Comparison of ENCODE assay signal across 10 cellular contexts in genomic region chrX:19746919-19747671, GRCh38.
DNase-seq lines count a peak whose midpoint lies in the region; ATAC-seq and TF ChIP-seq lines count a peak whose summit lies in the region.
"Had no signal": no experiment of that assay in that cellular context is flagged by ENCODE, and none has a peak within 500 bp of the region (broad histone marks: within the 10 kb centered on the region; RNA-seq: fewer than 3 reads in every experiment).

No MANE protein-coding gene starts in this region.

- no peaks in the 10 kb centered on the region for H3K79me1 ChIP-seq in H9 (ENCODE audit: insufficient read depth, low read depth, low read length, poor library complexity, severe bottlenecking)

- no peaks in the 10 kb centered on the region for H3K23me2 ChIP-seq in H9 (ENCODE audit: insufficient read length, low read depth, low read length, poor library complexity, severe bottlenecking)

- no peak overlapping the region for H2BK120ac ChIP-seq in H9 (ENCODE audit: low read depth, low read length, poor library complexity, severe bottlenecking)

- H3K56ac ChIP-seq in H9 (ENCODE audit: insufficient read length, low read depth, low read length): no peak overlapping the region

- no peak overlapping the region for H2BK12ac ChIP-seq in H9 (ENCODE audit: insufficient read length, low read depth, low read length)

- H2AK5ac ChIP-seq in H9 (ENCODE audit: insufficient read length, low read length): no peak overlapping the region

- no peaks in the 10 kb centered on the region for H3K27me3 ChIP-seq in CD4-positive, alpha-beta T cell (ENCODE audit: control insufficient read depth, insufficient read depth, low read length)
- no peaks in the 10 kb centered on the region for H3K27me3 ChIP-seq in H9 (ENCODE audit: insufficient read depth, low read length)

- no peak overlapping the region for H2BK15ac ChIP-seq in H9 (ENCODE audit: low read depth, low read length)

- H3K4me2 ChIP-seq in H9 (ENCODE audit: insufficient read depth, insufficient read length, low read length): no peak overlapping the region

- peak overlapping the region; percentile 100 for H3K27ac Mint-ChIP-seq in CD4-positive, alpha-beta T cell
- H3K27ac Mint-ChIP-seq in H9 (peak overlapping the region; percentile 18 to 86 (median 61); a peak in 4 of 7 replicates), naive B cell (peak overlapping the region; percentile 78 to 99 (median 96))
- peak overlapping the region; percentile 93 for H3K27ac Mint-ChIP-seq in activated T-helper 1 cell treated with anti-CD3 and anti-CD28 coated beads, Interleukin-12 subunit alpha, Interleukin-12 subunit beta, Interleukin-2, Interleukin-4 antibody, amounts not matched to agents 30 ng/mL and 10 ng/mL and 1 ng/mL, durations not matched to agents 14 hours and 24 hours and 36 hours

- no peak overlapping the region for H3K9ac ChIP-seq in H9 (ENCODE audit: extremely low read depth, insufficient read length, low read length)

- POLR2A ChIA-PET in CD4-positive, alpha-beta T cell (lab: Charles Lee): interaction anchor here (0.8 to 3.9 kb wide), 24 partner anchors 8 to 516 kb away, joined by 3 to 30 read pairs (median 5); no protein-coding TSS in a partner anchor
- POLR2A ChIA-PET in HEK293T (lab: Yijun Ruan, JAX): no interaction called here

- no peak overlapping the region for H4K91ac ChIP-seq in H9 (ENCODE audit: insufficient read length, low read depth, low read length)

- WGBS in H9 (ENCODE audit: extremely low coverage, insufficient read length, low lambda C conversion rate): no CpG with 5 or more reads among the region's 6 CpGs

- H2BK20ac ChIP-seq in H9 (ENCODE audit: low read depth, low read length, poor library complexity, severe bottlenecking): no peak overlapping the region

- DNase-seq in CD4-positive, alpha-beta T cell: no peak
- DNase-seq in H9 (no peak), naive B cell (no peak), HEK293T (ENCODE audit: extremely low spot score) (no peak), ecto neural progenitor cell (ENCODE audit: low spot score) (no peak), AML-193 (lab: John Stamatoyannopoulos, UW) (no peak)
- no peak for DNase-seq in activated T-helper 1 cell treated with anti-CD3 and anti-CD28 coated beads, Interleukin-12 subunit alpha, Interleukin-12 subunit beta, Interleukin-2, Interleukin-4 antibody, amounts not matched to agents 30 ng/mL and 10 ng/mL and 1 ng/mL, durations not matched to agents 14 hours and 24 hours and 36 hours (ENCODE audit: low spot score)
- DNase-seq: NCI-H226 had no signal

- no peaks in the 10 kb centered on the region for H4K20me1 ChIP-seq in H9 (ENCODE audit: control insufficient read depth, insufficient read depth, insufficient read length)

- no peak for ATAC-seq in CD4-positive, alpha-beta T cell (ENCODE audit: poor library complexity)
- ATAC-seq in naive B cell (ENCODE audit: low read depth in 2 of 2) (no peak), HG02610 (IDR thresholded peaks at IDR 0.05; ENCODE audit: unreplicated experiment) (no peak)
- ATAC-seq: Panc1 had no signal

- no peaks in the 10 kb centered on the region for H3K4me1 ChIP-seq in H9 (ENCODE audit: insufficient read depth, low read length)

- peak overlapping the region; percentile 78 for H3K4me3 Mint-ChIP-seq in CD4-positive, alpha-beta T cell
- H3K4me3 Mint-ChIP-seq in H9: no peak overlapping the region
- peak overlapping the region; percentile 67 for H3K4me3 Mint-ChIP-seq in activated T-helper 1 cell treated with anti-CD3 and anti-CD28 coated beads, Interleukin-12 subunit alpha, Interleukin-12 subunit beta, Interleukin-2, Interleukin-4 antibody, amounts not matched to agents 30 ng/mL and 10 ng/mL and 1 ng/mL, durations not matched to agents 14 hours and 24 hours and 36 hours
- H3K4me3 Mint-ChIP-seq in naive B cell: peak overlapping the region in 7 of 8 donors; percentile 23 to 75 (median 65)

- H3K18ac ChIP-seq in H9 (ENCODE audit: insufficient read length, low read depth, low read length): no peak overlapping the region

- no peaks in the 10 kb centered on the region for H3K27me3 Mint-ChIP-seq in CD4-positive, alpha-beta T cell
- no peaks in the 10 kb centered on the region for H3K27me3 Mint-ChIP-seq in H9 (ENCODE audit: low read depth)
- H3K27me3 Mint-ChIP-seq in activated T-helper 1 cell treated with anti-CD3 and anti-CD28 coated beads, Interleukin-12 subunit alpha, Interleukin-12 subunit beta, Interleukin-2, Interleukin-4 antibody, amounts not matched to agents 30 ng/mL and 10 ng/mL and 1 ng/mL, durations not matched to agents 14 hours and 24 hours and 36 hours (ENCODE audit: insufficient read depth): no peaks in the 10 kb centered on the region
- no peaks in the 10 kb centered on the region for H3K27me3 Mint-ChIP-seq in naive B cell

- peaks cover 2% of the 10 kb centered on the region for H3K9me3 Mint-ChIP-seq in CD4-positive, alpha-beta T cell
- peaks cover 68 to 80% of the 10 kb centered on the region in 2 experiments for H3K9me3 Mint-ChIP-seq in H9
- H3K9me3 Mint-ChIP-seq in activated T-helper 1 cell treated with anti-CD3 and anti-CD28 coated beads, Interleukin-12 subunit alpha, Interleukin-12 subunit beta, Interleukin-2, Interleukin-4 antibody, amounts not matched to agents 30 ng/mL and 10 ng/mL and 1 ng/mL, durations not matched to agents 14 hours and 24 hours and 36 hours: peaks cover 7% of the 10 kb centered on the region
- peaks cover 0 to 18% (median 3%) of the 10 kb centered on the region in 7 donors for H3K9me3 Mint-ChIP-seq in naive B cell

- no peak overlapping the region for H3K14ac ChIP-seq in H9 (ENCODE audit: insufficient read depth, low read length)

- H3T11ph ChIP-seq in H9 (ENCODE audit: low read length): no peak overlapping the region

- no peak overlapping the region for H3K4ac ChIP-seq in H9 (ENCODE audit: low read depth, low read length)

- H3K23ac ChIP-seq in H9 (ENCODE audit: insufficient read length, low read depth, low read length): no peak overlapping the region

- H2AFZ ChIP-seq in H9 (ENCODE audit: low read length): no peak overlapping the region

- no peak for TF ChIP-seq CTCF in CD4-positive, alpha-beta T cell (IDR thresholded peaks at IDR 0.05)
- TF ChIP-seq CTCF in H9 (conservative IDR thresholded peaks at IDR 0.05): no peak

- no peak overlapping the region for H2BK5ac ChIP-seq in H9 (ENCODE audit: insufficient read length, low read length)

- intact Hi-C loops in CD4-positive, alpha-beta T cell (cut with DNase I, micrococcal nuclease): loop anchor here (5.0 kb wide), 3 partner anchors 35 to 65 kb away; no protein-coding TSS in a partner anchor
- intact Hi-C loops in activated T-helper 1 cell treated with anti-CD3 and anti-CD28 coated beads, Interleukin-12 subunit alpha, Interleukin-12 subunit beta, Interleukin-2, Interleukin-4 antibody, amounts not matched to agents 30 ng/mL and 10 ng/mL and 1 ng/mL, durations not matched to agents 14 hours and 24 hours and 36 hours (cut with micrococcal nuclease): loop anchor here (1.0 to 10.0 kb wide), 5 partner anchors 25 to 248 kb away; partner anchors contain the start of gene BCLAF3

- H3K9me3 ChIP-seq in CD4-positive, alpha-beta T cell (ENCODE audit: control insufficient read depth, low read length): no peaks in the 10 kb centered on the region
- peaks cover 35% of the 10 kb centered on the region for H3K9me3 ChIP-seq in H9 (ENCODE audit: control insufficient read depth, low read depth, low read length)

- H4K5ac ChIP-seq in H9 (ENCODE audit: insufficient read length, low read depth, low read length): no peak overlapping the region

- H3K4me1 Mint-ChIP-seq in CD4-positive, alpha-beta T cell (ENCODE audit: low read depth): peaks cover 99% of the 10 kb centered on the region
- H3K4me1 Mint-ChIP-seq in H9 (peaks cover 9 to 16% of the 10 kb centered on the region in 2 experiments), naive B cell (peaks cover 40 to 56% (median 41%) of the 10 kb centered on the region in 3 donors)
- H3K4me1 Mint-ChIP-seq in activated T-helper 1 cell treated with anti-CD3 and anti-CD28 coated beads, Interleukin-12 subunit alpha, Interleukin-12 subunit beta, Interleukin-2, Interleukin-4 antibody, amounts not matched to agents 30 ng/mL and 10 ng/mL and 1 ng/mL, durations not matched to agents 14 hours and 24 hours and 36 hours (ENCODE audit: low read depth): peaks cover 89% of the 10 kb centered on the region

- CTCF ChIA-PET in CD4-positive, alpha-beta T cell (lab: Charles Lee): interaction anchor here (0.8 to 2.2 kb wide), 4 partner anchors 10 to 93 kb away, joined by 3 to 5 read pairs (median 4); no protein-coding TSS in a partner anchor
- CTCF ChIA-PET in HEK293T (lab: Yijun Ruan, JAX): no interaction called here

- H3K79me2 ChIP-seq in H9 (ENCODE audit: insufficient read depth, low read length): no peaks in the 10 kb centered on the region

- H3K36me3 Mint-ChIP-seq in CD4-positive, alpha-beta T cell (ENCODE audit: low read depth): peaks cover 58% of the 10 kb centered on the region
- peaks cover 7 to 9% (median 8%) of the 10 kb centered on the region in 3 experiments for H3K36me3 Mint-ChIP-seq in H9 (ENCODE audit: insufficient read depth in 1 of 3, low read depth in 3 of 3)
- H3K36me3 Mint-ChIP-seq in activated T-helper 1 cell treated with anti-CD3 and anti-CD28 coated beads, Interleukin-12 subunit alpha, Interleukin-12 subunit beta, Interleukin-2, Interleukin-4 antibody, amounts not matched to agents 30 ng/mL and 10 ng/mL and 1 ng/mL, durations not matched to agents 14 hours and 24 hours and 36 hours (ENCODE audit: low read depth): peaks cover 10% of the 10 kb centered on the region
- no peaks in the 10 kb centered on the region for H3K36me3 Mint-ChIP-seq in naive B cell

- peak overlapping the region; percentile 78 for H3K27ac ChIP-seq in CD4-positive, alpha-beta T cell (ENCODE audit: low read depth, low read length)
- no peak overlapping the region for H3K27ac ChIP-seq in H9 (ENCODE audit: insufficient read length, low read depth, low read length)

- no peak overlapping the region for H4K8ac ChIP-seq in H9 (replicated peaks; ENCODE audit: insufficient read length, low read depth, low read length)

TF ChIP-seq in HEK293T, 16 proteins besides CTCF, POLR2A, EP300 and RAD21 (continues in another document):
- TF ChIP-seq BHLHE40 (IDR thresholded peaks at IDR 0.05; ENCODE audit: borderline replicate concordance): no peak
- TF ChIP-seq HDGF (IDR thresholded peaks at IDR 0.05; ENCODE audit: borderline replicate concordance): no peak
- TF ChIP-seq SUZ12 (IDR thresholded peaks at IDR 0.05): no peak
- TF ChIP-seq TARDBP (IDR thresholded peaks at IDR 0.05): no peak
- TF ChIP-seq FOXK2 (IDR thresholded peaks at IDR 0.05): no peak
- TF ChIP-seq SP1 (IDR thresholded peaks at IDR 0.05): no peak
- no peak for TF ChIP-seq PKNOX1 (IDR thresholded peaks at IDR 0.05)
- no peak for TF ChIP-seq NFRKB (IDR thresholded peaks at IDR 0.05)

Comparison
In these comparisons a context has a peak if more than half of its experiments do, and no peak if none do; other contexts are left out.
1. H3K4me3 Mint-ChIP-seq: peak in CD4-positive, alpha-beta T cell (single experiment), activated T-helper 1 cell treated with anti-CD3 and anti-CD28 coated beads, Interleukin-12 subunit alpha, Interleukin-12 subunit beta, Interleukin-2, Interleukin-4 antibody, amounts not matched to agents 30 ng/mL and 10 ng/mL and 1 ng/mL, durations not matched to agents 14 hours and 24 hours and 36 hours (single experiment) and naive B cell (7 of 8); none in H9 (0 of 2).
2. Peak in every context shown above with its lines, with median percentiles within 50 percentile points of each other: H3K27ac Mint-ChIP-seq.